ENCODE assay signal across 1 cellular context in the genomic region with DNA sequence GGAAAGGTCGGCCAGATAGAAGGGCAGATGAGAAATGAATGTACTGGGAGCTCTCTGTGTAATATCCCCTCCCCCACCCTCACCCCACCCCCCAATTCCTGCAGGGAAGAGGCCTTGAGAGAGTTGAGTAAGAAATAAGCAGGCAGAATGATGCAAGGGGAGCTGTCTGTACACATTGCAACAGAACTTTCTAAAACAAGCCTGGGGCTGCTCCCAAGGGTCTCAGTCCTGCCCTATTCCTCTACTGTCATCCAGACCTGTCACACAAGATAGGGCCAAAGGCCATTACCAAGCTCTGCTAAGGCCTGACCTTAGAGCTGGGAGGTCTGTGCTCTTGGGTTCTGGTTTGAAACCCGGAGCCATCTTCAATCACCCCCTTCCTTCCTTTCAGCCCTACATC.
TF ChIP-seq lines count a peak whose summit lies in the region.

No MANE protein-coding gene starts in this region.

TF ChIP-seq in HepG2, 621 proteins besides CTCF, POLR2A, EP300 and RAD21 (continued from another document and continues in another):
- TF ChIP-seq, protein P1, sequence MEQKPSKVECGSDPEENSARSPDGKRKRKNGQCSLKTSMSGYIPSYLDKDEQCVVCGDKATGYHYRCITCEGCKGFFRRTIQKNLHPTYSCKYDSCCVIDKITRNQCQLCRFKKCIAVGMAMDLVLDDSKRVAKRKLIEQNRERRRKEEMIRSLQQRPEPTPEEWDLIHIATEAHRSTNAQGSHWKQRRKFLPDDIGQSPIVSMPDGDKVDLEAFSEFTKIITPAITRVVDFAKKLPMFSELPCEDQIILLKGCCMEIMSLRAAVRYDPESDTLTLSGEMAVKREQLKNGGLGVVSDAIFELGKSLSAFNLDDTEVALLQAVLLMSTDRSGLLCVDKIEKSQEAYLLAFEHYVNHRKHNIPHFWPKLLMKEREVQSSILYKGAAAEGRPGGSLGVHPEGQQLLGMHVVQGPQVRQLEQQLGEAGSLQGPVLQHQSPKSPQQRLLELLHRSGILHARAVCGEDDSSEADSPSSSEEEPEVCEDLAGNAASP (CRISPR knock-in tag; IDR thresholded peaks at IDR 0.05; ENCODE audit: borderline replicate concordance): peak; percentile 72; the same call in 1 of the 2 replicates
- TF ChIP-seq ZBTB7A (CRISPR knock-in tag; IDR thresholded peaks at IDR 0.05) (peak; percentile 76; the same call in 1 of the 2 replicates), ARNTL (CRISPR knock-in tag; IDR thresholded peaks at IDR 0.05) (no peak), MEIS1 (CRISPR knock-in tag; IDR thresholded peaks at IDR 0.05; ENCODE audit: borderline replicate concordance) (0 out of 2 replicates have a peak, but pooled peaks have one; percentile 53), ZBTB1 (CRISPR knock-in tag; IDR thresholded peaks at IDR 0.05; ENCODE audit: borderline replicate concordance) (no peak), SP1 (IDR thresholded peaks at IDR 0.05) (no peak), SP1 (CRISPR knock-in tag; IDR thresholded peaks at IDR 0.05) (no peak), ISX (CRISPR knock-in tag; conservative IDR thresholded peaks at IDR 0.05) (no peak), BCL6 (CRISPR knock-in tag; IDR thresholded peaks at IDR 0.05) (peak; percentile 74; the same call in 1 of the 2 replicates), ZNF570 (CRISPR knock-in tag; IDR thresholded peaks at IDR 0.05; ENCODE audit: borderline replicate concordance) (no peak), ZNF703 (CRISPR knock-in tag; IDR thresholded peaks at IDR 0.05; ENCODE audit: borderline replicate concordance) (no peak), HIVEP1 (CRISPR knock-in tag; IDR thresholded peaks at IDR 0.05) (no peak), HMG20B (CRISPR knock-in tag; conservative IDR thresholded peaks at IDR 0.05) (peak; percentile 84), MED8 (CRISPR knock-in tag; IDR thresholded peaks at IDR 0.05; ENCODE audit: insufficient replicate concordance) (no peak), ZNF773 (CRISPR knock-in tag; IDR thresholded peaks at IDR 0.05; ENCODE audit: borderline replicate concordance) (no peak), ZFP82 (CRISPR knock-in tag; IDR thresholded peaks at IDR 0.05; ENCODE audit: borderline replicate concordance) (no peak), ZSCAN20 (CRISPR knock-in tag; IDR thresholded peaks at IDR 0.05; ENCODE audit: borderline replicate concordance) (no peak), NCOR1 (IDR thresholded peaks at IDR 0.05; ENCODE audit: borderline replicate concordance, low read length) (peak; percentile 46; the same call in 1 of the 2 replicates), ZNF335 (CRISPR knock-in tag; IDR thresholded peaks at IDR 0.05) (0 out of 2 replicates have a peak, but pooled peaks have one; percentile 58), JUND (CRISPR knock-in tag; IDR thresholded peaks at IDR 0.05) (peak; percentile 61; the same call in 1 of the 2 replicates), KDM4B (CRISPR knock-in tag; IDR thresholded peaks at IDR 0.05) (no peak), SIN3A (IDR thresholded peaks at IDR 0.05; ENCODE audit: borderline replicate concordance, low read depth, low read length) (0 out of 2 replicates have a peak, but pooled peaks have one; percentile 33), ZNF598 (CRISPR knock-in tag; IDR thresholded peaks at IDR 0.05; ENCODE audit: borderline replicate concordance) (no peak), ZNF746 (CRISPR knock-in tag; IDR thresholded peaks at IDR 0.05) (no peak), SNAPC2 (CRISPR knock-in tag; IDR thresholded peaks at IDR 0.05) (no peak), SOX6 (IDR thresholded peaks at IDR 0.05) (no peak), SOX6 (CRISPR knock-in tag; IDR thresholded peaks at IDR 0.05) (peak; percentile 84), NFIB (CRISPR knock-in tag; IDR thresholded peaks at IDR 0.05; ENCODE audit: borderline replicate concordance) (no peak), ZNF577 (CRISPR knock-in tag; IDR thresholded peaks at IDR 0.05; ENCODE audit: borderline replicate concordance, low read depth) (no peak), ZNF569 (CRISPR knock-in tag; IDR thresholded peaks at IDR 0.05; ENCODE audit: borderline replicate concordance) (no peak), ZNF766 (CRISPR knock-in tag; IDR thresholded peaks at IDR 0.05; ENCODE audit: borderline replicate concordance) (no peak), MTA1 (CRISPR knock-in tag; IDR thresholded peaks at IDR 0.05; ENCODE audit: borderline replicate concordance) (peak; percentile 70; the same call in 1 of the 2 replicates), BRD4 (CRISPR knock-in tag; IDR thresholded peaks at IDR 0.05) (no peak), ZNF788 (CRISPR knock-in tag; IDR thresholded peaks at IDR 0.05; ENCODE audit: borderline replicate concordance) (no peak), HOXA5 (CRISPR knock-in tag; IDR thresholded peaks at IDR 0.05) (peak; percentile 48; the same call in 1 of the 2 replicates), ZSCAN9 (CRISPR knock-in tag; IDR thresholded peaks at IDR 0.05; ENCODE audit: borderline replicate concordance) (peak; percentile 68; the same call in 1 of the 2 replicates), ZNF431 (CRISPR knock-in tag; IDR thresholded peaks at IDR 0.05; ENCODE audit: borderline replicate concordance, low read depth) (no peak), AGO2 (optimal IDR thresholded peaks at IDR 0.05; ENCODE audit: low read depth, low read length) (no peak), KLF13 (CRISPR knock-in tag; IDR thresholded peaks at IDR 0.05) (no peak), TEAD3 (CRISPR knock-in tag; optimal IDR thresholded peaks at IDR 0.05; ENCODE audit: borderline replicate concordance) (peak; percentile 69), HNRNPUL1 (IDR thresholded peaks at IDR 0.05; ENCODE audit: low read depth, low read length) (no peak), ZNF879 (CRISPR knock-in tag; IDR thresholded peaks at IDR 0.05) (no peak), ZNF264 (CRISPR knock-in tag; IDR thresholded peaks at IDR 0.05) (peak; percentile 69; the same call in 1 of the 2 replicates), SYNCRIP (IDR thresholded peaks at IDR 0.05; ENCODE audit: insufficient read depth, low read depth, low read length) (no peak), ISL2 (CRISPR knock-in tag; IDR thresholded peaks at IDR 0.05) (peak; percentile 80), TCF12 (IDR thresholded peaks at IDR 0.05) (no peak), TCF12 (CRISPR knock-in tag; IDR thresholded peaks at IDR 0.05) (no peak), SOX13 (IDR thresholded peaks at IDR 0.05) (0 out of 2 replicates have a peak, but pooled peaks have one; percentile 40), SOX13 (CRISPR knock-in tag; conservative IDR thresholded peaks at IDR 0.05 in 1 of 2, IDR thresholded peaks at IDR 0.05 in 1 of 2) (peak in 1 of 2 experiments; percentile 72; a peak in 2 of 4 replicates), FOSL1 (CRISPR knock-in tag; IDR thresholded peaks at IDR 0.05; ENCODE audit: borderline replicate concordance) (no peak), NR1H2 (CRISPR knock-in tag; IDR thresholded peaks at IDR 0.05; ENCODE audit: borderline replicate concordance, low read depth) (no peak), HDAC1 (CRISPR knock-in tag; IDR thresholded peaks at IDR 0.05) (peak; percentile 19; the same call in 1 of the 2 replicates), RXRB (CRISPR knock-in tag; IDR thresholded peaks at IDR 0.05; ENCODE audit: borderline replicate concordance) (peak; percentile 71), ZNF235 (CRISPR knock-in tag; IDR thresholded peaks at IDR 0.05; ENCODE audit: borderline replicate concordance) (no peak), SMC3 (IDR thresholded peaks at IDR 0.05; ENCODE audit: low read length) (peak; percentile 25; the same call in 1 of the 2 replicates), SIX1 (CRISPR knock-in tag; IDR thresholded peaks at IDR 0.05; ENCODE audit: borderline replicate concordance) (no peak), ZNF510 (CRISPR knock-in tag; IDR thresholded peaks at IDR 0.05; ENCODE audit: low read depth) (no peak), ETV5 (CRISPR knock-in tag; IDR thresholded peaks at IDR 0.05; ENCODE audit: borderline replicate concordance) (peak; percentile 39; the same call in 1 of the 2 replicates), ZFAT (CRISPR knock-in tag; conservative IDR thresholded peaks at IDR 0.05) (no peak), ZNF3 (CRISPR knock-in tag; IDR thresholded peaks at IDR 0.05) (no peak)
- TF ChIP-seq, protein P2, sequence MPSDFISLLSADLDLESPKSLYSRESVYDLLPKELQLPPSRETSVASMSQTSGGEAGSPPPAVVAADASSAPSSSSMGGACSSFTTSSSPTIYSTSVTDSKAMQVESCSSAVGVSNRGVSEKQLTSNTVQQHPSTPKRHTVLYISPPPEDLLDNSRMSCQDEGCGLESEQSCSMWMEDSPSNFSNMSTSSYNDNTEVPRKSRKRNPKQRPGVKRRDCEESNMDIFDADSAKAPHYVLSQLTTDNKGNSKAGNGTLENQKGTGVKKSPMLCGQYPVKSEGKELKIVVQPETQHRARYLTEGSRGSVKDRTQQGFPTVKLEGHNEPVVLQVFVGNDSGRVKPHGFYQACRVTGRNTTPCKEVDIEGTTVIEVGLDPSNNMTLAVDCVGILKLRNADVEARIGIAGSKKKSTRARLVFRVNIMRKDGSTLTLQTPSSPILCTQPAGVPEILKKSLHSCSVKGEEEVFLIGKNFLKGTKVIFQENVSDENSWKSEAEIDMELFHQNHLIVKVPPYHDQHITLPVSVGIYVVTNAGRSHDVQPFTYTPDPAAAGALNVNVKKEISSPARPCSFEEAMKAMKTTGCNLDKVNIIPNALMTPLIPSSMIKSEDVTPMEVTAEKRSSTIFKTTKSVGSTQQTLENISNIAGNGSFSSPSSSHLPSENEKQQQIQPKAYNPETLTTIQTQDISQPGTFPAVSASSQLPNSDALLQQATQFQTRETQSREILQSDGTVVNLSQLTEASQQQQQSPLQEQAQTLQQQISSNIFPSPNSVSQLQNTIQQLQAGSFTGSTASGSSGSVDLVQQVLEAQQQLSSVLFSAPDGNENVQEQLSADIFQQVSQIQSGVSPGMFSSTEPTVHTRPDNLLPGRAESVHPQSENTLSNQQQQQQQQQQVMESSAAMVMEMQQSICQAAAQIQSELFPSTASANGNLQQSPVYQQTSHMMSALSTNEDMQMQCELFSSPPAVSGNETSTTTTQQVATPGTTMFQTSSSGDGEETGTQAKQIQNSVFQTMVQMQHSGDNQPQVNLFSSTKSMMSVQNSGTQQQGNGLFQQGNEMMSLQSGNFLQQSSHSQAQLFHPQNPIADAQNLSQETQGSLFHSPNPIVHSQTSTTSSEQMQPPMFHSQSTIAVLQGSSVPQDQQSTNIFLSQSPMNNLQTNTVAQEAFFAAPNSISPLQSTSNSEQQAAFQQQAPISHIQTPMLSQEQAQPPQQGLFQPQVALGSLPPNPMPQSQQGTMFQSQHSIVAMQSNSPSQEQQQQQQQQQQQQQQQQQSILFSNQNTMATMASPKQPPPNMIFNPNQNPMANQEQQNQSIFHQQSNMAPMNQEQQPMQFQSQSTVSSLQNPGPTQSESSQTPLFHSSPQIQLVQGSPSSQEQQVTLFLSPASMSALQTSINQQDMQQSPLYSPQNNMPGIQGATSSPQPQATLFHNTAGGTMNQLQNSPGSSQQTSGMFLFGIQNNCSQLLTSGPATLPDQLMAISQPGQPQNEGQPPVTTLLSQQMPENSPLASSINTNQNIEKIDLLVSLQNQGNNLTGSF (CRISPR knock-in tag; IDR thresholded peaks at IDR 0.05): no peak
- TF ChIP-seq, protein P3, sequence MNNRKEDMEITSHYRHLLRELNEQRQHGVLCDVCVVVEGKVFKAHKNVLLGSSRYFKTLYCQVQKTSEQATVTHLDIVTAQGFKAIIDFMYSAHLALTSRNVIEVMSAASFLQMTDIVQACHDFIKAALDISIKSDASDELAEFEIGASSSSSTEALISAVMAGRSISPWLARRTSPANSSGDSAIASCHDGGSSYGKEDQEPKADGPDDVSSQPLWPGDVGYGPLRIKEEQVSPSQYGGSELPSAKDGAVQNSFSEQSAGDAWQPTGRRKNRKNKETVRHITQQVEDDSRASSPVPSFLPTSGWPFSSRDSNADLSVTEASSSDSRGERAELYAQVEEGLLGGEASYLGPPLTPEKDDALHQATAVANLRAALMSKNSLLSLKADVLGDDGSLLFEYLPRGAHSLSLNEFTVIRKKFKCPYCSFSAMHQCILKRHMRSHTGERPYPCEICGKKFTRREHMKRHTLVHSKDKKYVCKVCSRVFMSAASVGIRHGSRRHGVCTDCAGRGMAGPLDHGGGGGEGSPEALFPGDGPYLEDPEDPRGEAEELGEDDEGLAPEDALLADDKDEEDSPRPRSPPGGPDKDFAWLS (CRISPR knock-in tag; IDR thresholded peaks at IDR 0.05; ENCODE audit: borderline replicate concordance): no peak
- TF ChIP-seq, protein P4, sequence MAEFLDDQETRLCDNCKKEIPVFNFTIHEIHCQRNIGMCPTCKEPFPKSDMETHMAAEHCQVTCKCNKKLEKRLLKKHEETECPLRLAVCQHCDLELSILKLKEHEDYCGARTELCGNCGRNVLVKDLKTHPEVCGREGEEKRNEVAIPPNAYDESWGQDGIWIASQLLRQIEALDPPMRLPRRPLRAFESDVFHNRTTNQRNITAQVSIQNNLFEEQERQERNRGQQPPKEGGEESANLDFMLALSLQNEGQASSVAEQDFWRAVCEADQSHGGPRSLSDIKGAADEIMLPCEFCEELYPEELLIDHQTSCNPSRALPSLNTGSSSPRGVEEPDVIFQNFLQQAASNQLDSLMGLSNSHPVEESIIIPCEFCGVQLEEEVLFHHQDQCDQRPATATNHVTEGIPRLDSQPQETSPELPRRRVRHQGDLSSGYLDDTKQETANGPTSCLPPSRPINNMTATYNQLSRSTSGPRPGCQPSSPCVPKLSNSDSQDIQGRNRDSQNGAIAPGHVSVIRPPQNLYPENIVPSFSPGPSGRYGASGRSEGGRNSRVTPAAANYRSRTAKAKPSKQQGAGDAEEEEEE (CRISPR knock-in tag; IDR thresholded peaks at IDR 0.05; ENCODE audit: borderline replicate concordance): no peak
- TF ChIP-seq, protein P5, sequence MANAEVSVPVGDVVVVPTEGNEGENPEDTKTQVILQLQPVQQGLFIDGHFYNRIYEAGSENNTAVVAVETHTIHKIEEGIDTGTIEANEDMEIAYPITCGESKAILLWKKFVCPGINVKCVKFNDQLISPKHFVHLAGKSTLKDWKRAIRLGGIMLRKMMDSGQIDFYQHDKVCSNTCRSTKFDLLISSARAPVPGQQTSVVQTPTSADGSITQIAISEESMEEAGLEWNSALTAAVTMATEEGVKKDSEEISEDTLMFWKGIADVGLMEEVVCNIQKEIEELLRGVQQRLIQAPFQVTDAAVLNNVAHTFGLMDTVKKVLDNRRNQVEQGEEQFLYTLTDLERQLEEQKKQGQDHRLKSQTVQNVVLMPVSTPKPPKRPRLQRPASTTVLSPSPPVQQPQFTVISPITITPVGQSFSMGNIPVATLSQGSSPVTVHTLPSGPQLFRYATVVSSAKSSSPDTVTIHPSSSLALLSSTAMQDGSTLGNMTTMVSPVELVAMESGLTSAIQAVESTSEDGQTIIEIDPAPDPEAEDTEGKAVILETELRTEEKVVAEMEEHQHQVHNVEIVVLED (CRISPR knock-in tag; IDR thresholded peaks at IDR 0.05; ENCODE audit: borderline replicate concordance): no peak; the same call in 1 of the 2 replicates
- TF ChIP-seq, protein P6, sequence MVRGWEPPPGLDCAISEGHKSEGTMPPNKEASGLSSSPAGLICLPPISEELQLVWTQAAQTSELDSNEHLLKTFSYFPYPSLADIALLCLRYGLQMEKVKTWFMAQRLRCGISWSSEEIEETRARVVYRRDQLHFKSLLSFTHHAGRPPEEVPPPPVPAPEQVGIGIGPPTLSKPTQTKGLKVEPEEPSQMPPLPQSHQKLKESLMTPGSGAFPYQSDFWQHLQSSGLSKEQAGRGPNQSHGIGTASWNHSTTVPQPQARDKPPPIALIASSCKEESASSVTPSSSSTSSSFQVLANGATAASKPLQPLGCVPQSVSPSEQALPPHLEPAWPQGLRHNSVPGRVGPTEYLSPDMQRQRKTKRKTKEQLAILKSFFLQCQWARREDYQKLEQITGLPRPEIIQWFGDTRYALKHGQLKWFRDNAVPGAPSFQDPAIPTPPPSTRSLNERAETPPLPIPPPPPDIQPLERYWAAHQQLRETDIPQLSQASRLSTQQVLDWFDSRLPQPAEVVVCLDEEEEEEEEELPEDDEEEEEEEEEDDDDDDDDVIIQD (CRISPR knock-in tag; IDR thresholded peaks at IDR 0.05; ENCODE audit: low read depth): no peak
